In the genomic region with DNA sequence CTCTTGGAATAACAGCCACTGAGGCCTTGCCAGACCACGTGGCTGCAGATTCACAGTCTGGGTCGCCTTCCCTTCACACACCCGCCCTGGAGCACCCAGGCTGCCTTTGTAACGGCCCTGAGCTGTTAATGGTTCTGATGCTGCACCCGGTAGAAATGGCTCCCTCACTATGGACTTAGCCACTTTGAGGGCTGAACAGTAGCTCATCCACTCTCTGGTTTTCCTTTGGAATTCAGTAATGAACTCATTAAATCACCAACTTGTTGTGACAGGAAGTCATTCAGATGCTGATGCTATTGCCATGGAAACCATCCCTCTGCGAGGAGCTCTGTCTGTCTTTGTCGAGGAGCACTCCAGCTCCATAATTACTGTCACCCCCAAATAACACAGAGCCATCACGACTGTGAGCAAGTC, we compare ENCODE assay signal across 1 cellular context.
A peak's percentile ranks its signal among the peaks of the same experiment; 100 is the strongest.
TF ChIP-seq lines count a peak whose summit lies in the region.

No MANE protein-coding gene starts in this region.

TF ChIP-seq in K562, 482 proteins besides CTCF, POLR2A, EP300 and RAD21 (continued from another document):
- TF ChIP-seq CHD7 (IDR thresholded peaks at IDR 0.05; ENCODE audit: low read depth, low read length) (no peak), RB1 (IDR thresholded peaks at IDR 0.05; ENCODE audit: low read depth) (no peak), NR1H2 (CRISPR knock-in tag; IDR thresholded peaks at IDR 0.05) (no peak), FIP1L1 (IDR thresholded peaks at IDR 0.05; ENCODE audit: low read depth, low read length, poor library complexity, severe bottlenecking) (no peak), E2F1 (CRISPR knock-in tag; IDR thresholded peaks at IDR 0.05) (no peak), EP400 (IDR thresholded peaks at IDR 0.05) (no peak), ZNF175 (CRISPR knock-in tag; IDR thresholded peaks at IDR 0.05; ENCODE audit: low read depth) (no peak), ZNF609 (CRISPR knock-in tag; IDR thresholded peaks at IDR 0.05; ENCODE audit: borderline replicate concordance) (no peak), PKNOX1 (IDR thresholded peaks at IDR 0.05) (0 out of 2 replicates have a peak, but pooled peaks have one; percentile 5)
- TF ChIP-seq, protein P1, sequence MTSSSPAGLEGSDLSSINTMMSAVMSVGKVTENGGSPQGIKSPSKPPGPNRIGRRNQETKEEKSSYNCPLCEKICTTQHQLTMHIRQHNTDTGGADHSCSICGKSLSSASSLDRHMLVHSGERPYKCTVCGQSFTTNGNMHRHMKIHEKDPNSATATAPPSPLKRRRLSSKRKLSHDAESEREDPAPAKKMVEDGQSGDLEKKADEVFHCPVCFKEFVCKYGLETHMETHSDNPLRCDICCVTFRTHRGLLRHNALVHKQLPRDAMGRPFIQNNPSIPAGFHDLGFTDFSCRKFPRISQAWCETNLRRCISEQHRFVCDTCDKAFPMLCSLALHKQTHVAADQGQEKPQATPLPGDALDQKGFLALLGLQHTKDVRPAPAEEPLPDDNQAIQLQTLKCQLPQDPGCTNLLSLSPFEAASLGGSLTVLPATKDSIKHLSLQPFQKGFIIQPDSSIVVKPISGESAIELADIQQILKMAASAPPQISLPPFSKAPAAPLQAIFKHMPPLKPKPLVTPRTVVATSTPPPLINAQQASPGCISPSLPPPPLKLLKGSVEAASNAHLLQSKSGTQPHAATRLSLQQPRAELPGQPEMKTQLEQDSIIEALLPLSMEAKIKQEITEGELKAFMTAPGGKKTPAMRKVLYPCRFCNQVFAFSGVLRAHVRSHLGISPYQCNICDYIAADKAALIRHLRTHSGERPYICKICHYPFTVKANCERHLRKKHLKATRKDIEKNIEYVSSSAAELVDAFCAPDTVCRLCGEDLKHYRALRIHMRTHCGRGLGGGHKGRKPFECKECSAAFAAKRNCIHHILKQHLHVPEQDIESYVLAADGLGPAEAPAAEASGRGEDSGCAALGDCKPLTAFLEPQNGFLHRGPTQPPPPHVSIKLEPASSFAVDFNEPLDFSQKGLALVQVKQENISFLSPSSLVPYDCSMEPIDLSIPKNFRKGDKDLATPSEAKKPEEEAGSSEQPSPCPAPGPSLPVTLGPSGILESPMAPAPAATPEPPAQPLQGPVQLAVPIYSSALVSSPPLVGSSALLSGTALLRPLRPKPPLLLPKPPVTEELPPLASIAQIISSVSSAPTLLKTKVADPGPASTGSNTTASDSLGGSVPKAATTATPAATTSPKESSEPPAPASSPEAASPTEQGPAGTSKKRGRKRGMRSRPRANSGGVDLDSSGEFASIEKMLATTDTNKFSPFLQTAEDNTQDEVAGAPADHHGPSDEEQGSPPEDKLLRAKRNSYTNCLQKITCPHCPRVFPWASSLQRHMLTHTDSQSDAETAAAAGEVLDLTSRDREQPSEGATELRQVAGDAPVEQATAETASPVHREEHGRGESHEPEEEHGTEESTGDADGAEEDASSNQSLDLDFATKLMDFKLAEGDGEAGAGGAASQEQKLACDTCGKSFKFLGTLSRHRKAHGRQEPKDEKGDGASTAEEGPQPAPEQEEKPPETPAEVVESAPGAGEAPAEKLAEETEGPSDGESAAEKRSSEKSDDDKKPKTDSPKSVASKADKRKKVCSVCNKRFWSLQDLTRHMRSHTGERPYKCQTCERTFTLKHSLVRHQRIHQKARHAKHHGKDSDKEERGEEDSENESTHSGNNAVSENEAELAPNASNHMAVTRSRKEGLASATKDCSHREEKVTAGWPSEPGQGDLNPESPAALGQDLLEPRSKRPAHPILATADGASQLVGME (CRISPR knock-in tag; IDR thresholded peaks at IDR 0.05): 0 out of 2 replicates have a peak, but pooled peaks have one; percentile 20
